In the genomic region with DNA sequence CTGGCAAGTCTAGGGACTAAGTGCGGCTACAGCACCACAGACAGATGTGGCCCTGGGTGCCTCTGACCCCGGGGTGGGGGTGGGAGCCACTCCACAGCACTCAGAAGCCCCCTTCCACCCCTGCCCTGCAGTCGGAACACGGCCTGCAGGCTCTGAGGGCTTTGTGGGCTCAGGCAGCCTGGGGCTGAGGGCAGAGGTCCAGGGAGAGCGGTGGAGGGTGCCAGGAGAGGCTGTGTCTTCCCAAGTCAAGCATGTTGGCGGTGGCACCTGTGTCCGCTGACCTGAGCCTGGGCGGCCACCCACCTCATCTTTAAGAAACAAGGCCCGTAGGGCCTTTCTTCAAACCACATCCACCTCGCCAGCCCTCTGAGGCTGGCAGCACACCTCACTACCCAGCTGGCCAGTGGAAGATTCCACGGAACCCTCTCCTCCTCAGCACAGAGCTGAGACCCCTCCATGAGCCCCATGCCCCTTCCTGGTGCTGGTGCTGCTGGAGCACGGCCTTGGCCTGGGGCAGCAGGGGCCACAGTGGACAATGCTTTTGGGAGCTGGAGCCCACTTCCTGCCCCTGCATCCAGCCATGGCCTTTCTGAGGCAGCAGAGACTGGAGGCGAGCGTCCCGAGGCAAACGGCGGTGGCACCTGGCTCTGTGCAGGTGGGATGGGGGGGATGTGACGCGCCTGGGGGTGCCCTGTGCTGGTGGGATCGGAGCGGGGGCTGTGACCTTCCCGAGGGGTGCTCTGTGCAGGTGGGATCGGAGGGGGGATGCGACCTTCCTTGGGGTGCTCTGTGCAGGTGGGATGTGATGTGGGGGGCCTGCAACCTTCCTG, we compare ENCODE assay signal across 24 cellular contexts.
DNase-seq lines count a peak whose midpoint lies in the region; ATAC-seq and TF ChIP-seq lines count a peak whose summit lies in the region.
"Had no signal": no experiment of that assay in that cellular context is flagged by ENCODE, and none has a peak within 500 bp of the region (broad histone marks: within the 10 kb centered on the region; RNA-seq: fewer than 3 reads in every experiment).

No MANE protein-coding gene starts in this region.

- H3K4me3 ChIP-seq in effector memory CD4-positive, alpha-beta T cell (ENCODE audit: insufficient read depth, low read depth, low read length, poor library complexity, severe bottlenecking): no peak overlapping the region
- H3K4me3 ChIP-seq in ovary (no peak overlapping the region), WERI-Rb-1 (ENCODE audit: low read depth, low read length) (no peak overlapping the region)
- H3K4me3 ChIP-seq: breast epithelium, upper lobe of left lung had no signal

- H4K8ac ChIP-seq in H9 (replicated peaks; ENCODE audit: insufficient read length, low read depth, low read length): no peak overlapping the region

- no peak overlapping the region for H4K91ac ChIP-seq in H9 (ENCODE audit: insufficient read length, low read depth, low read length)

- peak overlapping the region; percentile 25 for H3K27ac Mint-ChIP-seq in activated naive CD8-positive, alpha-beta T cell treated with anti-CD3 and anti-CD28 coated beads, Interleukin-2, amount 10 ng/mL, durations not matched to agents 7 days and 5 days
- no peak overlapping the region for H3K27ac Mint-ChIP-seq in activated naive CD8-positive, alpha-beta T cell treated with anti-CD3 and anti-CD28 coated beads for 36 hours
- H3K27ac Mint-ChIP-seq in H9: peak overlapping the region in 2 of 3 experiments; percentile 49 to 86; a peak in 3 of 7 replicates
- H3K27ac Mint-ChIP-seq: B cell, memory B cell had no signal

- no peak overlapping the region for H4K5ac ChIP-seq in H9 (ENCODE audit: insufficient read length, low read depth, low read length)

- no peaks in the 10 kb centered on the region for H3K9me3 Mint-ChIP-seq in activated naive CD8-positive, alpha-beta T cell treated with anti-CD3 and anti-CD28 coated beads, Interleukin-2, amount 10 ng/mL, durations not matched to agents 7 days and 5 days
- no peaks in the 10 kb centered on the region for H3K9me3 Mint-ChIP-seq in activated naive CD8-positive, alpha-beta T cell treated with anti-CD3 and anti-CD28 coated beads for 36 hours
- H3K9me3 Mint-ChIP-seq in H9: no peaks in the 10 kb centered on the region; a peak in 1 of 5 replicates
- H3K9me3 Mint-ChIP-seq: activated naive CD4-positive, alpha-beta T cell treated with anti-CD3 and anti-CD28 coated beads, Interleukin-2, amount 10 ng/mL, durations not matched to agents 7 days and 5 days; activated T-helper 1 cell treated with anti-CD3 and anti-CD28 coated beads, Interleukin-12 subunit alpha, Interleukin-12 subunit beta, Interleukin-2, Interleukin-4 antibody, amounts not matched to agents 30 ng/mL and 10 ng/mL and 1 ng/mL, durations not matched to agents 14 hours and 24 hours and 36 hours; memory B cell had no signal

- H3K4ac ChIP-seq in H9 (ENCODE audit: low read depth, low read length): no peak overlapping the region

- no peak overlapping the region for H3K9ac ChIP-seq in H9 (ENCODE audit: extremely low read depth, insufficient read length, low read length)

- DNase-seq in activated naive CD8-positive, alpha-beta T cell treated with anti-CD3 and anti-CD28 coated beads, Interleukin-2, amount 10 ng/mL, durations not matched to agents 7 days and 5 days: no peak
- DNase-seq in activated naive CD8-positive, alpha-beta T cell treated with anti-CD3 and anti-CD28 coated beads for 36 hours: no peak
- DNase-seq in H9: no peak
- no peak for DNase-seq in effector memory CD4-positive, alpha-beta T cell
- DNase-seq in ovary: no peak
- no peak for DNase-seq in WERI-Rb-1
- no peak for DNase-seq in mucosa of gallbladder (ENCODE audit: low spot score)
- DNase-seq: activated CD4-positive, alpha-beta T cell treated with anti-CD3 and anti-CD28 coated beads for 36 hours; activated naive CD4-positive, alpha-beta T cell treated with anti-CD3 and anti-CD28 coated beads, Interleukin-2, amount 10 ng/mL, durations not matched to agents 7 days and 5 days; Caco-2; DMS79 treated with DMSO at 0.1 percent for 48 hours; effector CD8-positive, alpha-beta T cell; head of caudate nucleus; Karpas-422; NCI-H1436; NCI-H82; nucleus accumbens; small intestine; upper lobe of left lung had no signal

- no peak for TF ChIP-seq EP300 in ovary (IDR thresholded peaks at IDR 0.05)

- no peak overlapping the region for H2BK15ac ChIP-seq in H9 (ENCODE audit: low read depth, low read length)

- no peak overlapping the region for H3K4me3 Mint-ChIP-seq in activated naive CD8-positive, alpha-beta T cell treated with anti-CD3 and anti-CD28 coated beads, Interleukin-2, amount 10 ng/mL, durations not matched to agents 7 days and 5 days
- no peak overlapping the region for H3K4me3 Mint-ChIP-seq in activated naive CD8-positive, alpha-beta T cell treated with anti-CD3 and anti-CD28 coated beads for 36 hours
- H3K4me3 Mint-ChIP-seq in H9: peak overlapping the region in 1 of 2 experiments; percentile 40; a peak in 1 of 5 replicates
- H3K4me3 Mint-ChIP-seq: activated CD4-positive, alpha-beta T cell treated with anti-CD3 and anti-CD28 coated beads for 36 hours; activated naive CD4-positive, alpha-beta T cell treated with anti-CD3 and anti-CD28 coated beads, Interleukin-2, amount 10 ng/mL, durations not matched to agents 7 days and 5 days; activated T-helper 1 cell treated with anti-CD3 and anti-CD28 coated beads, Interleukin-12 subunit alpha, Interleukin-12 subunit beta, Interleukin-2, Interleukin-4 antibody, amounts not matched to agents 30 ng/mL and 10 ng/mL and 1 ng/mL, durations not matched to agents 14 hours and 24 hours and 36 hours; B cell; memory B cell had no signal

- no peaks in the 10 kb centered on the region for H3K27me3 ChIP-seq in H9 (ENCODE audit: insufficient read depth, low read length)
- H3K27me3 ChIP-seq in effector memory CD4-positive, alpha-beta T cell (replicated peaks; ENCODE audit: control insufficient read depth, insufficient read depth, low read length, poor library complexity, severe bottlenecking): no peaks in the 10 kb centered on the region
- H3K27me3 ChIP-seq in ovary: no peaks in the 10 kb centered on the region
- H3K27me3 ChIP-seq in WERI-Rb-1 (ENCODE audit: insufficient read depth, low read depth, severe bottlenecking): no peaks in the 10 kb centered on the region
- H3K27me3 ChIP-seq: breast epithelium, upper lobe of left lung had no signal

- no peaks in the 10 kb centered on the region for H3K9me3 ChIP-seq in H9 (ENCODE audit: control insufficient read depth, low read depth, low read length)
- H3K9me3 ChIP-seq in effector memory CD4-positive, alpha-beta T cell (ENCODE audit: control insufficient read depth, low read length): no peaks in the 10 kb centered on the region
- H3K9me3 ChIP-seq in ovary: no peaks in the 10 kb centered on the region
- H3K9me3 ChIP-seq in WERI-Rb-1 (ENCODE audit: severe bottlenecking): no peaks in the 10 kb centered on the region
- H3K9me3 ChIP-seq: breast epithelium, Caco-2, upper lobe of left lung had no signal

- peaks cover 19% of the 10 kb centered on the region; the same call in 1 of the 2 replicates for H3K4me1 ChIP-seq in H9 (ENCODE audit: insufficient read depth, low read length)
- H3K4me1 ChIP-seq in effector memory CD4-positive, alpha-beta T cell (ENCODE audit: control insufficient read depth, insufficient read depth, low read length, poor library complexity, severe bottlenecking): peaks cover 20% of the 10 kb centered on the region
- H3K4me1 ChIP-seq in ovary (ENCODE audit: insufficient read depth): peaks cover 47% of the 10 kb centered on the region
- H3K4me1 ChIP-seq: Caco-2 had no signal

- ATAC-seq in activated naive CD8-positive, alpha-beta T cell treated with anti-CD3 and anti-CD28 coated beads, Interleukin-2, amount 10 ng/mL, durations not matched to agents 7 days and 5 days (ENCODE audit: low read depth): no peak
- no peak for ATAC-seq in HG02642 (IDR thresholded peaks at IDR 0.05; ENCODE audit: poor library complexity, unreplicated experiment)
- ATAC-seq: activated CD4-positive, alpha-beta T cell treated with anti-CD3 and anti-CD28 coated beads for 36 hours had no signal

- H4K20me1 ChIP-seq in H9 (ENCODE audit: control insufficient read depth, insufficient read depth, insufficient read length): no peaks in the 10 kb centered on the region

- H2BK5ac ChIP-seq in H9 (ENCODE audit: insufficient read length, low read length): no peak overlapping the region

- H2AFZ ChIP-seq in H9 (ENCODE audit: low read length): no peak overlapping the region

- TF ChIP-seq CTCF in H9 (conservative IDR thresholded peaks at IDR 0.05) (no peak), ovary (IDR thresholded peaks at IDR 0.05) (no peak), WERI-Rb-1 (IDR thresholded peaks at IDR 0.05; ENCODE audit: low read depth, low read length) (no peak)

- no peak overlapping the region for H2AK5ac ChIP-seq in H9 (ENCODE audit: insufficient read length, low read length)

- no peaks in the 10 kb centered on the region for H3K23me2 ChIP-seq in H9 (ENCODE audit: insufficient read length, low read depth, low read length, poor library complexity, severe bottlenecking)

- no peak overlapping the region for H2BK12ac ChIP-seq in H9 (ENCODE audit: insufficient read length, low read depth, low read length)

- H3K27me3 Mint-ChIP-seq in activated naive CD8-positive, alpha-beta T cell treated with anti-CD3 and anti-CD28 coated beads, Interleukin-2, amount 10 ng/mL, durations not matched to agents 7 days and 5 days: no peaks in the 10 kb centered on the region
- H3K27me3 Mint-ChIP-seq in activated naive CD8-positive, alpha-beta T cell treated with anti-CD3 and anti-CD28 coated beads for 36 hours: no peaks in the 10 kb centered on the region
- H3K27me3 Mint-ChIP-seq in H9 (ENCODE audit: low read depth): no peaks in the 10 kb centered on the region; the same call in 1 of the 2 replicates
- H3K27me3 Mint-ChIP-seq: activated CD4-positive, alpha-beta T cell treated with anti-CD3 and anti-CD28 coated beads for 36 hours; activated naive CD4-positive, alpha-beta T cell treated with anti-CD3 and anti-CD28 coated beads, Interleukin-2, amount 10 ng/mL, durations not matched to agents 7 days and 5 days; B cell; memory B cell had no signal

- H3K36me3 Mint-ChIP-seq in activated naive CD8-positive, alpha-beta T cell treated with anti-CD3 and anti-CD28 coated beads, Interleukin-2, amount 10 ng/mL, durations not matched to agents 7 days and 5 days: peaks cover 4% of the 10 kb centered on the region
- peaks cover 12% of the 10 kb centered on the region for H3K36me3 Mint-ChIP-seq in activated naive CD8-positive, alpha-beta T cell treated with anti-CD3 and anti-CD28 coated beads for 36 hours
- H3K36me3 Mint-ChIP-seq in H9 (ENCODE audit: insufficient read depth in 1 of 3, low read depth in 3 of 3): peaks cover 9 to 11% (median 10%) of the 10 kb centered on the region in 3 experiments

- H3K4me2 ChIP-seq in H9 (ENCODE audit: insufficient read depth, insufficient read length, low read length): no peak overlapping the region

- POLR2A ChIA-PET in activated naive CD8-positive, alpha-beta T cell treated with anti-CD3 and anti-CD28 coated beads, Interleukin-2, amount 10 ng/mL, durations not matched to agents 7 days and 5 days (lab: Charles Lee): no interaction called here

- peaks cover 37% of the 10 kb centered on the region for H3K4me1 Mint-ChIP-seq in activated naive CD8-positive, alpha-beta T cell treated with anti-CD3 and anti-CD28 coated beads, Interleukin-2, amount 10 ng/mL, durations not matched to agents 7 days and 5 days
- H3K4me1 Mint-ChIP-seq in activated naive CD8-positive, alpha-beta T cell treated with anti-CD3 and anti-CD28 coated beads for 36 hours: peaks cover 30% of the 10 kb centered on the region
- peaks cover 65 to 78% of the 10 kb centered on the region in 2 experiments for H3K4me1 Mint-ChIP-seq in H9

- H3K56ac ChIP-seq in H9 (ENCODE audit: insufficient read length, low read depth, low read length): no peak overlapping the region

- H3K79me1 ChIP-seq in H9 (ENCODE audit: insufficient read depth, low read depth, low read length, poor library complexity, severe bottlenecking): no peaks in the 10 kb centered on the region

- intact Hi-C loops in ovary (cut with DNase I): no loop called here

- no peak overlapping the region for H2BK20ac ChIP-seq in H9 (ENCODE audit: low read depth, low read length, poor library complexity, severe bottlenecking)

- no peak for TF ChIP-seq POLR2A in ovary (IDR thresholded peaks at IDR 0.05)

- no peak overlapping the region for H3K18ac ChIP-seq in H9 (ENCODE audit: insufficient read length, low read depth, low read length)

- H2BK120ac ChIP-seq in H9 (ENCODE audit: low read depth, low read length, poor library complexity, severe bottlenecking): no peak overlapping the region

- H3K23ac ChIP-seq in H9 (ENCODE audit: insufficient read length, low read depth, low read length): no peak overlapping the region

- H3K79me2 ChIP-seq in H9 (ENCODE audit: insufficient read depth, low read length): no peaks in the 10 kb centered on the region; the same call in 1 of the 2 replicates

- peaks cover 32% of the 10 kb centered on the region for H3K36me3 ChIP-seq in effector memory CD4-positive, alpha-beta T cell (ENCODE audit: control insufficient read depth, insufficient read depth, low read length)
- no peaks in the 10 kb centered on the region for H3K36me3 ChIP-seq in ovary
- H3K36me3 ChIP-seq in WERI-Rb-1: no peaks in the 10 kb centered on the region
- H3K36me3 ChIP-seq: breast epithelium had no signal

- H3K14ac ChIP-seq in H9 (ENCODE audit: insufficient read depth, low read length): no peak overlapping the region; the same call in 1 of the 2 replicates

- no peak overlapping the region for H3T11ph ChIP-seq in H9 (ENCODE audit: low read length)

- H3K27ac ChIP-seq in H9 (ENCODE audit: insufficient read length, low read depth, low read length): no peak overlapping the region
- H3K27ac ChIP-seq in effector memory CD4-positive, alpha-beta T cell (ENCODE audit: insufficient read depth, low read length, poor library complexity, severe bottlenecking): peak overlapping the region; percentile 11
- peak overlapping the region; percentile 61 to 73 for H3K27ac ChIP-seq in ovary
- no peak overlapping the region for H3K27ac ChIP-seq in WERI-Rb-1
- H3K27ac ChIP-seq: breast epithelium had no signal

- WGBS in H9 (ENCODE audit: extremely low coverage, insufficient read length, low lambda C conversion rate): no CpG with 5 or more reads among the region's 24 CpGs
- WGBS in ovary, 3 donors: 87 to 91% (median 90%) methylated on average over 21 to 24 of the region's 24 CpGs

Comparison
In these comparisons a context has a peak if more than half of its experiments do, and no peak if none do; other contexts are left out.
1. H3K27ac ChIP-seq: peak in effector memory CD4-positive, alpha-beta T cell (single experiment) and ovary (2 of 2); none in H9 (single experiment) and WERI-Rb-1 (single experiment).